Comparison of ENCODE assay signal across 7 cellular contexts in genomic region chr3:123151853-123152420, GRCh38. TPM values are rescaled to one million over a fixed set of nuclear protein-coding genes. Genes with fewer than 3 reads are reported as not detected.
DNase-seq lines count a peak whose midpoint lies in the region; ATAC-seq lines count a peak whose summit lies in the region.
"Not testable (repeated sequence)": the region's sequence is repeated elsewhere in the genome, so short reads cannot be mapped to it uniquely, and the experiment has no call there.

No MANE protein-coding gene starts in this region.

- not testable (repeated sequence) for H3K9me3 Mint-ChIP-seq in CD8-positive, alpha-beta memory T cell; T-cell; activated CD8-positive, alpha-beta T cell treated with anti-CD3 and anti-CD28 coated beads, Interleukin-2, amount 10 ng/mL, durations not matched to agents 7 days and 5 days (ENCODE audit: insufficient read depth); activated naive CD8-positive, alpha-beta T cell (ENCODE audit: low read depth); naive B cell; stimulated activated effector memory CD8-positive, alpha-beta T cell treated with anti-CD3 and anti-CD28 coated beads, Interleukin-12 subunit alpha, Interleukin-12 subunit beta, amount 100 ng/mL, for 72 hours

- H3K27ac ChIP-seq in CD8-positive, alpha-beta memory T cell (ENCODE audit: low read depth, low read length): not testable (repeated sequence)
- peak overlapping the region; percentile 11 for H3K27ac ChIP-seq in effector memory CD4-positive, alpha-beta T cell (ENCODE audit: insufficient read depth, low read length, poor library complexity, severe bottlenecking)

- H3K4me1 ChIP-seq in CD8-positive, alpha-beta memory T cell (ENCODE audit: insufficient read depth, low read length); effector memory CD4-positive, alpha-beta T cell (ENCODE audit: control insufficient read depth, insufficient read depth, low read length, poor library complexity, severe bottlenecking): not testable (repeated sequence)

- H3K36me3 ChIP-seq in CD8-positive, alpha-beta memory T cell (ENCODE audit: insufficient read depth, low read length); effector memory CD4-positive, alpha-beta T cell (ENCODE audit: control insufficient read depth, insufficient read depth, low read length): not testable (repeated sequence)

- CTCF ChIA-PET in CD8-positive, alpha-beta memory T cell (lab: Charles Lee); activated CD8-positive, alpha-beta T cell treated with anti-CD3 and anti-CD28 coated beads, Interleukin-2, amount 10 ng/mL, durations not matched to agents 7 days and 5 days (lab: Charles Lee): not testable (repeated sequence)
- CTCF ChIA-PET in T-cell (lab: Charles Lee): interaction anchor here in 1 of 2 donors (0.5 kb wide), 1 partner anchor 32 kb away, joined by 3 read pairs; no protein-coding TSS in a partner anchor

- H3K4me1 Mint-ChIP-seq in CD8-positive, alpha-beta memory T cell; T-cell; activated CD8-positive, alpha-beta T cell treated with anti-CD3 and anti-CD28 coated beads, Interleukin-2, amount 10 ng/mL, durations not matched to agents 7 days and 5 days (ENCODE audit: low read depth); activated naive CD8-positive, alpha-beta T cell (ENCODE audit: low read depth); stimulated activated effector memory CD8-positive, alpha-beta T cell treated with anti-CD3 and anti-CD28 coated beads, Interleukin-12 subunit alpha, Interleukin-12 subunit beta, amount 100 ng/mL, for 72 hours: not testable (repeated sequence)
- H3K4me1 Mint-ChIP-seq in naive B cell: peaks cover 24 to 30% (median 29%) of the 10 kb centered on the region in 3 donors

- H3K4me3 Mint-ChIP-seq in CD8-positive, alpha-beta memory T cell; T-cell; activated CD8-positive, alpha-beta T cell treated with anti-CD3 and anti-CD28 coated beads, Interleukin-2, amount 10 ng/mL, durations not matched to agents 7 days and 5 days; activated naive CD8-positive, alpha-beta T cell; naive B cell; stimulated activated effector memory CD8-positive, alpha-beta T cell treated with anti-CD3 and anti-CD28 coated beads, Interleukin-12 subunit alpha, Interleukin-12 subunit beta, amount 100 ng/mL, for 72 hours: not testable (repeated sequence)

- not testable (repeated sequence) for H3K4me3 ChIP-seq in CD8-positive, alpha-beta memory T cell (ENCODE audit: low read length); effector memory CD4-positive, alpha-beta T cell (ENCODE audit: insufficient read depth, low read depth, low read length, poor library complexity, severe bottlenecking)

- peak overlapping the region in 7 of 8 donors; percentile 68 to 99 (median 84) for H3K27ac Mint-ChIP-seq in CD8-positive, alpha-beta memory T cell
- H3K27ac Mint-ChIP-seq in T-cell (peak overlapping the region; percentile 83 to 89), naive B cell (peak overlapping the region in 5 of 6 donors; percentile 76 to 96 (median 94))
- peak overlapping the region; percentile 75 for H3K27ac Mint-ChIP-seq in activated CD8-positive, alpha-beta T cell treated with anti-CD3 and anti-CD28 coated beads, Interleukin-2, amount 10 ng/mL, durations not matched to agents 7 days and 5 days
- H3K27ac Mint-ChIP-seq in activated naive CD8-positive, alpha-beta T cell: peak overlapping the region; percentile 76
- H3K27ac Mint-ChIP-seq in stimulated activated effector memory CD8-positive, alpha-beta T cell treated with anti-CD3 and anti-CD28 coated beads, Interleukin-12 subunit alpha, Interleukin-12 subunit beta, amount 100 ng/mL, for 72 hours: peak overlapping the region; percentile 75

- DNase-seq in CD8-positive, alpha-beta memory T cell; T-cell; activated CD8-positive, alpha-beta T cell treated with anti-CD3 and anti-CD28 coated beads, Interleukin-2, amount 10 ng/mL, durations not matched to agents 7 days and 5 days; effector memory CD4-positive, alpha-beta T cell; naive B cell; stimulated activated effector memory CD8-positive, alpha-beta T cell treated with anti-CD3 and anti-CD28 coated beads, Interleukin-12 subunit alpha, Interleukin-12 subunit beta, amount 100 ng/mL, for 72 hours (ENCODE audit: low spot score in 2 of 2): not testable (repeated sequence)

- POLR2A ChIA-PET in CD8-positive, alpha-beta memory T cell (lab: Charles Lee): not testable (repeated sequence)
- POLR2A ChIA-PET in T-cell (lab: Charles Lee): interaction anchor here in 1 of 2 donors (1.0 kb wide), 1 partner anchor 10 kb away, joined by 3 read pairs; no protein-coding TSS in a partner anchor
- POLR2A ChIA-PET in activated CD8-positive, alpha-beta T cell treated with anti-CD3 and anti-CD28 coated beads, Interleukin-2, amount 10 ng/mL, durations not matched to agents 7 days and 5 days (lab: Charles Lee): interaction anchor here (0.7 kb wide), 1 partner anchor 24 kb away, joined by 4 read pairs; no protein-coding TSS in a partner anchor

- not testable (repeated sequence) for ATAC-seq in T-cell (replicated peaks in 1 of 4); activated CD8-positive, alpha-beta T cell treated with anti-CD3 and anti-CD28 coated beads, Interleukin-2, amount 10 ng/mL, durations not matched to agents 7 days and 5 days; naive B cell (ENCODE audit: low read depth in 2 of 2); stimulated activated effector memory CD8-positive, alpha-beta T cell treated with anti-CD3 and anti-CD28 coated beads, Interleukin-12 subunit alpha, Interleukin-12 subunit beta, amount 100 ng/mL, for 72 hours

- not testable (repeated sequence) for H3K27me3 ChIP-seq in CD8-positive, alpha-beta memory T cell (ENCODE audit: insufficient read depth, low read length, poor library complexity, severe bottlenecking); effector memory CD4-positive, alpha-beta T cell (replicated peaks; ENCODE audit: control insufficient read depth, insufficient read depth, low read length, poor library complexity, severe bottlenecking)

- H3K27me3 Mint-ChIP-seq in CD8-positive, alpha-beta memory T cell; T-cell; activated CD8-positive, alpha-beta T cell treated with anti-CD3 and anti-CD28 coated beads, Interleukin-2, amount 10 ng/mL, durations not matched to agents 7 days and 5 days (ENCODE audit: low read depth); activated naive CD8-positive, alpha-beta T cell; naive B cell: not testable (repeated sequence)

- peaks cover 10 to 24% (median 16%) of the 10 kb centered on the region in 3 donors for H3K36me3 Mint-ChIP-seq in CD8-positive, alpha-beta memory T cell
- H3K36me3 Mint-ChIP-seq in T-cell: peaks cover 31% of the 10 kb centered on the region
- peaks cover 45% of the 10 kb centered on the region for H3K36me3 Mint-ChIP-seq in activated CD8-positive, alpha-beta T cell treated with anti-CD3 and anti-CD28 coated beads, Interleukin-2, amount 10 ng/mL, durations not matched to agents 7 days and 5 days (ENCODE audit: low read depth)
- H3K36me3 Mint-ChIP-seq in activated naive CD8-positive, alpha-beta T cell: peaks cover 34% of the 10 kb centered on the region
- H3K36me3 Mint-ChIP-seq in naive B cell: peaks cover 0 to 11% of the 10 kb centered on the region in 2 donors
- H3K36me3 Mint-ChIP-seq in stimulated activated effector memory CD8-positive, alpha-beta T cell treated with anti-CD3 and anti-CD28 coated beads, Interleukin-12 subunit alpha, Interleukin-12 subunit beta, amount 100 ng/mL, for 72 hours: peaks cover 33% of the 10 kb centered on the region

- not testable (repeated sequence) for H3K9me3 ChIP-seq in CD8-positive, alpha-beta memory T cell (ENCODE audit: low read length); effector memory CD4-positive, alpha-beta T cell (ENCODE audit: control insufficient read depth, low read length)

RNA-seq across cellular contexts. Expression of gene SEC22A, which starts 49.8 kb away (rescaled TPM):
- 10 to 100 TPM; 19.3 to 21.6 TPM for total RNA-seq in CD8-positive, alpha-beta memory T cell
- polyA plus RNA-seq in CD8-positive, alpha-beta memory T cell: 12.7 TPM
- total RNA-seq in T-cell: 10 to 100 TPM; 14.4 to 22.5 (median 18.7) TPM
- 10 to 100 TPM; 12.5 to 15.1 TPM for total RNA-seq in activated CD8-positive, alpha-beta T cell treated with anti-CD3 and anti-CD28 coated beads, Interleukin-2, amount 10 ng/mL, durations not matched to agents 7 days and 5 days
- 10 to 100 TPM; 12.5 to 17.0 (median 13.6) TPM for polyA plus RNA-seq in naive B cell (ENCODE audit: low read depth in 6 of 6)
